12 cellular contexts compared by ENCODE assay signal in the genomic region with DNA sequence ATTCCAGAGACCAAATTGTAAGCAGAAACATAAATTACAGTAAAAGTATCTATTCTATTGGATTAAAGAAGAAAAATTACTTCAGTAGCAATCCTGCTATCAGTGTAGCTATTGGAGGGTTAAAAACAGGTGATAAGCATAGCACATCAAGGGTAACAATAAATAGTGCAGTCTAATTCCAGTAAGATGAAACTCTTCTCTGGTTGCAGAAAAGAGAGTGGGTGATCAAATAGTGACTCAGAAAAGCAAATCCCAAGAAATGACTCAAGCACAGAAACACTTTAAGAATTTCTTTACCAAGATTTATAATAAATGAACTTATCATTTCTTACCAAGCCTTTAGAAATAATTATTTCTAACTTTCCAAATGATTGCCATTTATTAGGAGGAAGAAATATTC.
A peak's percentile ranks its signal among the peaks of the same experiment; 100 is the strongest.
DNase-seq lines count a peak whose midpoint lies in the region; ATAC-seq and TF ChIP-seq lines count a peak whose summit lies in the region.
"Had no signal": no experiment of that assay in that cellular context is flagged by ENCODE, and none has a peak within 500 bp of the region (broad histone marks: within the 10 kb centered on the region; RNA-seq: fewer than 3 reads in every experiment).

No MANE protein-coding gene starts in this region.

- H3K27me3 Mint-ChIP-seq in mesothelial cell of epicardium (ENCODE audit: low read depth) = no peaks in the 10 kb centered on the region

- no peaks in the 10 kb centered on the region for H3K9me3 ChIP-seq in prostate gland

- H3K4me1 Mint-ChIP-seq in mesothelial cell of epicardium = peaks cover 54% of the 10 kb centered on the region

- H3K4me3 ChIP-seq in cardiac fibroblast (replicated peaks in 1 of 2; ENCODE audit: low read depth in 2 of 2, low read length in 2 of 2) (no peak overlapping the region), prostate gland (no peak overlapping the region)
- H3K4me3 ChIP-seq: coronary artery had no signal

- no peak overlapping the region for H3K4me3 Mint-ChIP-seq in mesothelial cell of epicardium

- no peaks in the 10 kb centered on the region for H3K4me1 ChIP-seq in prostate gland (replicated peaks)

- intact Hi-C loops in prostate gland (cut with DNase I) = no loop called here

- no peak for TF ChIP-seq POLR2A in prostate gland (IDR thresholded peaks at IDR 0.05)

- no peaks in the 10 kb centered on the region for H3K27me3 ChIP-seq in prostate gland (replicated peaks; ENCODE audit: insufficient read depth)

- H3K36me3 Mint-ChIP-seq in mesothelial cell of epicardium = peaks cover 2% of the 10 kb centered on the region

- no peaks in the 10 kb centered on the region for H3K36me3 ChIP-seq in prostate gland

- no peak overlapping the region for H3K27ac ChIP-seq in prostate gland

- peak; percentile 50 for DNase-seq in AG20443 (ENCODE audit: low spot score)
- DNase-seq in HT1080 (ENCODE audit: low read depth) = peak; percentile 86
- peak; percentile 67 to 84 for DNase-seq in cardiac fibroblast (ENCODE audit: low read depth in 2 of 2)
- no peak for DNase-seq in mesothelial cell of epicardium (ENCODE audit: low spot score in 2 of 2, unreplicated experiment in 2 of 2)
- DNase-seq in DMS 273 treated with DMSO at 0.1 percent for 48 hours (lab: John Stamatoyannopoulos, UW) = no peak
- DNase-seq in prostate gland (ENCODE audit: low spot score) = no peak
- no peak for DNase-seq in DMS153 treated with DMSO at 0.1 percent for 48 hours (lab: John Stamatoyannopoulos, UW; ENCODE audit: unreplicated experiment)
- DNase-seq: activated CD8-positive, alpha-beta memory T cell treated with anti-CD3 and anti-CD28 coated beads for 24 hours; H7; NCI-H2029 treated with DMSO at 0.1 percent for 48 hours had no signal

- no peak for ATAC-seq in GM19455 (IDR thresholded peaks at IDR 0.05; ENCODE audit: unreplicated experiment)

- TF ChIP-seq CTCF in cardiac fibroblast (IDR thresholded peaks at IDR 0.05; ENCODE audit: low read depth, low read length) (no peak), mesothelial cell of epicardium (IDR thresholded peaks at IDR 0.05; ENCODE audit: unreplicated experiment) (no peak), prostate gland (IDR thresholded peaks at IDR 0.05) (no peak)

- peaks cover 8% of the 10 kb centered on the region for H3K9me3 Mint-ChIP-seq in mesothelial cell of epicardium

- H3K27ac Mint-ChIP-seq in mesothelial cell of epicardium = peak overlapping the region; percentile 59

Comparison
In these comparisons a context has a peak if more than half of its experiments do, and no peak if none do; other contexts are left out.
1. DNase-seq: peak in AG20443 (single experiment), HT1080 (single experiment) and cardiac fibroblast (2 of 2); none in mesothelial cell of epicardium (0 of 2), DMS 273 treated with DMSO at 0.1 percent for 48 hours (single experiment), prostate gland (single experiment) and DMS153 treated with DMSO at 0.1 percent for 48 hours (single experiment).